ENCODE assay signal across 1 cellular context in genomic region chr7:33100770-33101169, GRCh38.
TF ChIP-seq lines count a peak whose summit lies in the region.

No MANE protein-coding gene starts in this region.

TF ChIP-seq in GM12878, 131 proteins besides CTCF, POLR2A, EP300 and RAD21:
- TF ChIP-seq HCFC1 (IDR thresholded peaks at IDR 0.05; ENCODE audit: low read length) (no peak), FOXK2 (IDR thresholded peaks at IDR 0.05) (no peak), MXI1 (IDR thresholded peaks at IDR 0.05; ENCODE audit: low read depth, low read length) (no peak), PKNOX1 (IDR thresholded peaks at IDR 0.05) (no peak), IRF5 (IDR thresholded peaks at IDR 0.05; ENCODE audit: borderline replicate concordance) (no peak), BHLHE40 (IDR thresholded peaks at IDR 0.05; ENCODE audit: borderline replicate concordance in 1 of 2, low read depth in 2 of 2, low read length in 1 of 2) (no peak)
